9 cellular contexts compared by ENCODE assay signal in the genomic region with DNA sequence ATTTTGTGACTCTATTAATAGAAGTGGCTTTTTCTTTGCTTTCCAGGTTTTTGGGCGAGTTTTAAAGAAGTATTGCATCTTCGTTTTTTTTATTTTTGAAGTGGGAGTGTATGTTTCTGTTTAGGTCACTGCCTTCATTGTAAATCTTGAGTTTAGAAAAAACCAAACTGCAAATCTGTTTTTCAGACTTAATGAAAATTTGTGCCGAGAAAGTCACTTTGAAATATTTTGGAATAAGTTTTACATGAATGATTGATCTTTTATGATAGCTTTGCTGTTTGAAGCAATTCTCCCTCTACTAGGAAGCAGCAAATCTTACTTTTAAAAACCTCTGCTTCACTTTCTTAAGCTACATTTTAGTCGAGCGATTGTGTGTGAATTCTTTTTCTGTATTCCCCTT. TPM values are rescaled to one million over a fixed set of nuclear protein-coding genes. Genes with fewer than 3 reads are reported as not detected.
DNase-seq lines count a peak whose midpoint lies in the region; ATAC-seq and TF ChIP-seq lines count a peak whose summit lies in the region.
"Had no signal": no experiment of that assay in that cellular context is flagged by ENCODE, and none has a peak within 500 bp of the region (broad histone marks: within the 10 kb centered on the region; RNA-seq: fewer than 3 reads in every experiment).

No MANE protein-coding gene starts in this region.

- H3K36me3 ChIP-seq in heart right ventricle, result peaks cover 0 to 17% (median 0%) of the 10 kb centered on the region in 9 donors
- H3K36me3 ChIP-seq in ascending aorta, result no peaks in the 10 kb centered on the region
- peaks cover 4% of the 10 kb centered on the region for H3K36me3 ChIP-seq in upper lobe of right lung

- H3K27ac ChIP-seq in heart right ventricle (peak overlapping the region in 3 of 10 donors; percentile 14 to 98 (median 95)), ascending aorta (peak overlapping the region in 1 of 2 donors; percentile 23), upper lobe of right lung (no peak overlapping the region)

- H3K9me3 ChIP-seq in heart right ventricle (no peaks in the 10 kb centered on the region), ascending aorta (no peaks in the 10 kb centered on the region), upper lobe of right lung (no peaks in the 10 kb centered on the region)

- TF ChIP-seq CTCF in heart right ventricle (IDR thresholded peaks at IDR 0.05) (no peak), ascending aorta (IDR thresholded peaks at IDR 0.05) (no peak), upper lobe of right lung (IDR thresholded peaks at IDR 0.05) (no peak)

- H3K27me3 ChIP-seq in heart right ventricle (no peaks in the 10 kb centered on the region), ascending aorta (no peaks in the 10 kb centered on the region), upper lobe of right lung (no peaks in the 10 kb centered on the region)

- H3K36me3 Mint-ChIP-seq in memory B cell, result peaks cover 6% of the 10 kb centered on the region

- intact Hi-C loops in heart right ventricle (cut with DNase I), result loop anchor here in 6 of 10 donors (5.0 to 10.0 kb wide), 4 partner anchors 65 to 163 kb away; a partner anchor contains a TSS
- intact Hi-C loops in left cardiac atrium (cut with DNase I), result loop anchor here in 1 of 2 donors (5.0 kb wide), 1 partner anchor 65 kb away; a partner anchor contains a TSS
- intact Hi-C loops in ascending aorta (cut with DNase I), result loop anchor here (10.0 kb wide), 1 partner anchor 1547 kb away; a partner anchor contains a TSS
- intact Hi-C loops in upper lobe of right lung (cut with DNase I), result no loop called here

- no peaks in the 10 kb centered on the region for H3K9me3 Mint-ChIP-seq in memory B cell

- WGBS in heart right ventricle, 2 donors, result 16 to 22% methylated on average over 5 of the region's 5 CpGs

- no peak for ATAC-seq in heart right ventricle
- no peak for ATAC-seq in left cardiac atrium
- no peak for ATAC-seq in memory B cell (ENCODE audit: low read depth)
- ATAC-seq in upper lobe of right lung, result no peak
- ATAC-seq in HG03097 (IDR thresholded peaks at IDR 0.05; ENCODE audit: low FRiP score, unreplicated experiment), result no peak

- peak overlapping the region; percentile 35 for H3K27ac Mint-ChIP-seq in memory B cell

- H3K4me3 ChIP-seq in heart right ventricle (peak overlapping the region in 7 of 10 donors; percentile 70 to 94 (median 83)), ascending aorta (peak overlapping the region; percentile 91 to 95), upper lobe of right lung (peak overlapping the region; percentile 67)

- peaks cover 31% of the 10 kb centered on the region for H3K4me1 Mint-ChIP-seq in memory B cell

- DNase-seq in heart right ventricle, result no peak
- no peak for DNase-seq in left cardiac atrium
- no peak for DNase-seq in ascending aorta (ENCODE audit: low spot score in 2 of 2)
- DNase-seq in memory B cell (ENCODE audit: low spot score in 2 of 2), result no peak
- DNase-seq in upper lobe of right lung, result no peak
- DNase-seq in stimulated activated naive CD4-positive, alpha-beta T cell treated with Interleukin-2 at 50 U/mL for 16 hours (lab: John Stamatoyannopoulos, UW), result no peak
- DNase-seq in DMS79 treated with DMSO at 0.1 percent for 48 hours (lab: John Stamatoyannopoulos, UW), result no peak
- DNase-seq: T-helper 9 cell had no signal

- H3K27me3 Mint-ChIP-seq in memory B cell, result no peaks in the 10 kb centered on the region

- peak overlapping the region; percentile 37 for H3K4me3 Mint-ChIP-seq in memory B cell

- H3K4me1 ChIP-seq in heart right ventricle (peaks cover 2 to 87% (median 76%) of the 10 kb centered on the region in 9 donors), ascending aorta (peaks cover 3 to 47% of the 10 kb centered on the region in 2 donors), upper lobe of right lung (peaks cover 60% of the 10 kb centered on the region)

RNA-seq across cellular contexts. Expression of a gene that starts 2.2 kb away (rescaled TPM):
- total RNA-seq in heart right ventricle (100 to 1,000 TPM in 2 of 10 donors, 10 to 100 TPM in 8; 78.4 to 110 (median 86.9) TPM), left cardiac atrium (10 to 100 TPM; 77.1 to 87.9 TPM), ascending aorta (196 TPM), upper lobe of right lung (112 TPM)
- 10 to 100 TPM; 11.7 to 20.3 TPM for polyA plus RNA-seq in heart right ventricle
